ENCODE assay signal across 8 cellular contexts in the genomic region with DNA sequence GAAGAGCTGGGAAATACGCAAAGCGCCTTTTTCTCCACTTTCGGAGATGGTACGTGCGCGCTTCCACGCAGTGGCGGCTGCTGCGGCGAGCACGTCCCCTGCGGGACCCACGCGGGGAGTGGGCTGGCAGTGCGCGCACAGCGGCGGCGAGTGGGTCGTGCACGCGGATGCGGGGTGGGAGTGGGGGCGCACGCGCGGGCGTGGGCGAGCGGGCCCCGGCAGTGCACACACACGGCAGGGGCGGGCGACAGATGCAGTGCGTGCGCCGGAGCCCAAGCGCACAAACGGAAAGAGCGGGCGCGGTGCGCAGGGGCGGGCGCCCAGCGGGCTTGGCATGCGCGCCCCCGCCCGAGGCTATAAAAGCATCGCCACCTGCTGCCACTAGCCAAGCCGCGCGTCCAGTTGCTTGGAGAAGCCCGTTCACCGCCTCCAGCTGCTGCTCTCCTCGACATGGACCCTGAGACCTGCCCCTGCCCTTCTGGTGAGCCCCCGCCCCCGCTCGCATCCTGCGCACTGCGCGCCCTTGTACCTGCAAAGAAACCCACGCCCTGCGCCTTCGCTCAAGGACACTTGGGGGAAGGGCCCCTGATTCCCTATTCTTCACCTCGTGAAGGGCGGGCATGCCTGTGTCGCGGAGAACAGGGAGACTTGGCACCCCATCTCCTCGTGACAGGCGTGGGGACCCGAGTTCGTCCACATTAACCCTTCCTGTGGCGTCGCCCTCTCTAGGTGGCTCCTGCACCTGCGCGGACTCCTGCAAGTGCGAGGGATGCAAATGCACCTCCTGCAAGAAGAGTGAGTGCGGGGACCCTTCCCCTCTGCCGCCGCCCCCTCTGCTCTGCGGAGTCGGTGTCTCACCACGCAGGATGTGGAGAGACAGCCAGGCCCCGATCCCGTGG. TPM values are rescaled to one million over a fixed set of nuclear protein-coding genes. Genes with fewer than 3 reads are reported as not detected.
DNase-seq lines count a peak whose midpoint lies in the region; ATAC-seq, FAIRE-seq and TF ChIP-seq lines count a peak whose summit lies in the region.

A gene (plus strand): TSS at position 388 of the 899 bp plus-strand sequence. CDS start 63 bp downstream, at position 451.

- DNase-seq in stimulated activated CD4-positive, alpha-beta T cell treated with anti-CD3 and anti-CD28 coated beads, Interleukin-15, amount 100 ng/mL, for 24 hours: peak; percentile 59
- no peak for DNase-seq in stimulated activated CD4-positive, alpha-beta T cell treated with anti-CD3 and anti-CD28 coated beads, Interleukin-2, amount 100 ng/mL, for 48 hours
- DNase-seq in activated CD4-positive, alpha-beta T cell treated with anti-CD3 and anti-CD28 coated beads, Interleukin-2, amount 10 ng/mL, durations not matched to agents 24 days and 14 days: peak; percentile 82
- DNase-seq in epithelial cell of proximal tubule (ENCODE audit: low read depth) (no peak), AG08396 (ENCODE audit: low spot score) (no peak), urothelium cell line (ENCODE audit: low spot score) (no peak), HK-2 (ENCODE audit: unreplicated experiment) (no peak)
- DNase-seq in natural killer cell treated with Interleukin-12 subunit alpha and Interleukin-12 subunit beta and Interleukin-15 and Interleukin-18, amount 100 ng/mL, for 72 hours (ENCODE audit: low spot score): peak; percentile 59

- H3K27ac Mint-ChIP-seq in activated CD4-positive, alpha-beta T cell treated with anti-CD3 and anti-CD28 coated beads, Interleukin-2, amount 10 ng/mL, durations not matched to agents 24 days and 14 days: peak within 1 kb of the TSS; percentile 62
- no peak within 1 kb of the TSS for H3K27ac Mint-ChIP-seq in natural killer cell treated with Interleukin-12 subunit alpha and Interleukin-12 subunit beta and Interleukin-15 and Interleukin-18, amount 100 ng/mL, for 72 hours

- TF ChIP-seq CTCF in epithelial cell of proximal tubule (conservative IDR thresholded peaks at IDR 0.05; ENCODE audit: low read depth, low read length): no peak

- peak within 1 kb of the TSS; percentile 88 for H3K4me3 Mint-ChIP-seq in activated CD4-positive, alpha-beta T cell treated with anti-CD3 and anti-CD28 coated beads, Interleukin-2, amount 10 ng/mL, durations not matched to agents 24 days and 14 days
- peak within 1 kb of the TSS; percentile 49 for H3K4me3 Mint-ChIP-seq in natural killer cell treated with Interleukin-12 subunit alpha and Interleukin-12 subunit beta and Interleukin-15 and Interleukin-18, amount 100 ng/mL, for 72 hours

- H3K4me1 Mint-ChIP-seq in activated CD4-positive, alpha-beta T cell treated with anti-CD3 and anti-CD28 coated beads, Interleukin-2, amount 10 ng/mL, durations not matched to agents 24 days and 14 days: peaks cover 15% of the 10 kb centered on the region
- peaks cover 0 to 7% of the 10 kb centered on the region in 2 donors for H3K4me1 Mint-ChIP-seq in natural killer cell treated with Interleukin-12 subunit alpha and Interleukin-12 subunit beta and Interleukin-15 and Interleukin-18, amount 100 ng/mL, for 72 hours (ENCODE audit: low read depth in 2 of 2)

- intact Hi-C loops in activated CD4-positive, alpha-beta T cell treated with anti-CD3 and anti-CD28 coated beads, Interleukin-2, amount 10 ng/mL, durations not matched to agents 24 days and 14 days (cut with micrococcal nuclease): no loop called here

- peak; percentile 47 to 74 for ATAC-seq in natural killer cell treated with Interleukin-12 subunit alpha and Interleukin-12 subunit beta and Interleukin-15 and Interleukin-18, amount 100 ng/mL, for 72 hours

- H3K4me3 ChIP-seq in epithelial cell of proximal tubule (ENCODE audit: low read depth, low read length): peak within 1 kb of the TSS; percentile 44

- peaks cover 37% of the 10 kb centered on the region for H3K27me3 Mint-ChIP-seq in activated CD4-positive, alpha-beta T cell treated with anti-CD3 and anti-CD28 coated beads, Interleukin-2, amount 10 ng/mL, durations not matched to agents 24 days and 14 days
- peaks cover 31 to 35% of the 10 kb centered on the region in 2 donors for H3K27me3 Mint-ChIP-seq in natural killer cell treated with Interleukin-12 subunit alpha and Interleukin-12 subunit beta and Interleukin-15 and Interleukin-18, amount 100 ng/mL, for 72 hours

- H3K9me3 Mint-ChIP-seq in activated CD4-positive, alpha-beta T cell treated with anti-CD3 and anti-CD28 coated beads, Interleukin-2, amount 10 ng/mL, durations not matched to agents 24 days and 14 days: no peaks in the 10 kb centered on the region
- no peaks in the 10 kb centered on the region for H3K9me3 Mint-ChIP-seq in natural killer cell treated with Interleukin-12 subunit alpha and Interleukin-12 subunit beta and Interleukin-15 and Interleukin-18, amount 100 ng/mL, for 72 hours

- no peaks in the 10 kb centered on the region for H3K36me3 Mint-ChIP-seq in activated CD4-positive, alpha-beta T cell treated with anti-CD3 and anti-CD28 coated beads, Interleukin-2, amount 10 ng/mL, durations not matched to agents 24 days and 14 days (ENCODE audit: low read depth)
- no peaks in the 10 kb centered on the region for H3K36me3 Mint-ChIP-seq in natural killer cell treated with Interleukin-12 subunit alpha and Interleukin-12 subunit beta and Interleukin-15 and Interleukin-18, amount 100 ng/mL, for 72 hours

- no peak for FAIRE-seq in urothelium cell line (lab: Jason Lieb, UNC)

RNA-seq across cellular contexts. Expression of the gene that starts here (rescaled TPM):
- 5.9 and 9.3 TPM in 2 replicates for total RNA-seq in activated CD4-positive, alpha-beta T cell treated with anti-CD3 and anti-CD28 coated beads, Interleukin-2, amount 10 ng/mL, durations not matched to agents 24 days and 14 days
- total RNA-seq in epithelial cell of proximal tubule: 1.0 and 5.1 TPM in 2 replicates
- 1 to 10 TPM in 1 of 2 donors, under 1 TPM in 1; 0.70 to 4.2 TPM for total RNA-seq in natural killer cell treated with Interleukin-12 subunit alpha and Interleukin-12 subunit beta and Interleukin-15 and Interleukin-18, amount 100 ng/mL, for 72 hours

Comparison
In these comparisons a context has a peak if more than half of its experiments do, and no peak if none do; other contexts are left out.
1. DNase-seq: peak in stimulated activated CD4-positive, alpha-beta T cell treated with anti-CD3 and anti-CD28 coated beads, Interleukin-15, amount 100 ng/mL, for 24 hours (single experiment), activated CD4-positive, alpha-beta T cell treated with anti-CD3 and anti-CD28 coated beads, Interleukin-2, amount 10 ng/mL, durations not matched to agents 24 days and 14 days (single experiment) and natural killer cell treated with Interleukin-12 subunit alpha and Interleukin-12 subunit beta and Interleukin-15 and Interleukin-18, amount 100 ng/mL, for 72 hours (single experiment); none in stimulated activated CD4-positive, alpha-beta T cell treated with anti-CD3 and anti-CD28 coated beads, Interleukin-2, amount 100 ng/mL, for 48 hours (0 of 2), epithelial cell of proximal tubule (single experiment), AG08396 (single experiment), urothelium cell line (single experiment) and HK-2 (single experiment).